ENCODE assay signal across 1 cellular context in the genomic region with DNA sequence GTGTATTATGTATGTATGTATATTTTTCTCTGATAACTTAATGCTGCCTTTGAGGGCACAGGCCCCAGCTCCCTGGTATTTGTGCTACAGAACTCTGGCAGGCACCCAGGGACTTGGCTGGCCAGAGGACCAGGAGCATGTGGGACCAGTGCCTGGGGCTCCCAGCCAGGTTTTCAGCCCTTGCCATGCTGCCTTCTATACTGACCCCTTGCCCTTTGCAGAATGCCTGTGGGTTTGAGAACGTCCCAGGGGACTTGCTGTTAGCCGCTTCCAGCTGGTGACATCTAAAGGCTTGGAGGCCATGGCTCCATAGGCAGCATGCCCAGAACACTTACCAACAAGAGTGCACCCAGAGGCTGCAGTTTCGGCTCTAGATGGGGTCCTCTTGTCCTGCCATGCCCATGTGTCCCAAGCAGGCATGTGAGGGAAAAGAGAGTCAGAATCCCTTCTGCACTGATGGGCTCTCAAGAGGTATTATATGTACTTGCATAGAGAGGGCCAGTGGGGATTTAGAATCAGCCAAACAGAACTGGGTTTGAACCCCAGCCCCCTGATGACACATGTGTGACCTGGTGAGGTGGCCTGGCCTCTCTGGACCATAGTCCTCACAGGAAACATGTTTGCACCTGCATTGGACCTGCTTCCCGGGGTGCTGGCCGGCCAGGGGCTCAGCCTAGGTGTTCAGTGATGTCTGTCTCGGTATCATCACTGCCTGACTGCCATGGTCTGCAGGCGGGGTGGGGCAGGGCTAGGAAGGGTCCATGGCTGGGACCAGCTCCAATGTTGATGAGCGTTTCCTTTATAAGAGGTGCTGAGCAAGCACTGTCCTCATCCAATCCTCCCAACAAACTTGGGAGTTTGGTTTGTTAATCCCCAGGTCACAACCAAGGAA.
TF ChIP-seq lines count a peak whose summit lies in the region.

No MANE protein-coding gene starts in this region.

TF ChIP-seq in liver, 16 proteins besides CTCF, POLR2A, EP300 and RAD21 (continued from another document):
- TF ChIP-seq, protein P1, sequence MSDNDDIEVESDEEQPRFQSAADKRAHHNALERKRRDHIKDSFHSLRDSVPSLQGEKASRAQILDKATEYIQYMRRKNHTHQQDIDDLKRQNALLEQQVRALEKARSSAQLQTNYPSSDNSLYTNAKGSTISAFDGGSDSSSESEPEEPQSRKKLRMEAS (IDR thresholded peaks at IDR 0.05): peak; percentile 79
- TF ChIP-seq RXRA (IDR thresholded peaks at IDR 0.05) (peak; percentile 31 to 83), REST (IDR thresholded peaks at IDR 0.05) (peak; percentile 46), GABPA (IDR thresholded peaks at IDR 0.05 in 1 of 2, conservative IDR thresholded peaks at IDR 0.05 in 1 of 2) (no peak), SP1 (IDR thresholded peaks at IDR 0.05) (no peak), HNF4A (conservative IDR thresholded peaks at IDR 0.05) (peak; percentile 49 to 66), EGR1 (IDR thresholded peaks at IDR 0.05; ENCODE audit: low read depth in 2 of 2) (no peak), YY1 (IDR thresholded peaks at IDR 0.05) (peak; percentile 70)
- TF ChIP-seq, protein P2, sequence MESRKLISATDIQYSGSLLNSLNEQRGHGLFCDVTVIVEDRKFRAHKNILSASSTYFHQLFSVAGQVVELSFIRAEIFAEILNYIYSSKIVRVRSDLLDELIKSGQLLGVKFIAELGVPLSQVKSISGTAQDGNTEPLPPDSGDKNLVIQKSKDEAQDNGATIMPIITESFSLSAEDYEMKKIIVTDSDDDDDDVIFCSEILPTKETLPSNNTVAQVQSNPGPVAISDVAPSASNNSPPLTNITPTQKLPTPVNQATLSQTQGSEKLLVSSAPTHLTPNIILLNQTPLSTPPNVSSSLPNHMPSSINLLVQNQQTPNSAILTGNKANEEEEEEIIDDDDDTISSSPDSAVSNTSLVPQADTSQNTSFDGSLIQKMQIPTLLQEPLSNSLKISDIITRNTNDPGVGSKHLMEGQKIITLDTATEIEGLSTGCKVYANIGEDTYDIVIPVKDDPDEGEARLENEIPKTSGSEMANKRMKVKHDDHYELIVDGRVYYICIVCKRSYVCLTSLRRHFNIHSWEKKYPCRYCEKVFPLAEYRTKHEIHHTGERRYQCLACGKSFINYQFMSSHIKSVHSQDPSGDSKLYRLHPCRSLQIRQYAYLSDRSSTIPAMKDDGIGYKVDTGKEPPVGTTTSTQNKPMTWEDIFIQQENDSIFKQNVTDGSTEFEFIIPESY (IDR thresholded peaks at IDR 0.05): no peak
